Comparison of ENCODE assay signal across 9 cellular contexts in genomic region chr1:208219659-208220282, GRCh38. TPM values are rescaled to one million over a fixed set of nuclear protein-coding genes. Genes with fewer than 3 reads are reported as not detected.
A peak's percentile ranks its signal among the peaks of the same experiment; 100 is the strongest.
DNase-seq lines count a peak whose midpoint lies in the region; ATAC-seq and TF ChIP-seq lines count a peak whose summit lies in the region.
"Had no signal": no experiment of that assay in that cellular context is flagged by ENCODE, and none has a peak within 500 bp of the region (broad histone marks: within the 10 kb centered on the region; RNA-seq: fewer than 3 reads in every experiment).

No MANE protein-coding gene starts in this region.

- DNase-seq in OCI-M1 (lab: John Stamatoyannopoulos, UW) (peak; percentile 92), dedifferentiated amniotic fluid mesenchymal stem cell (ENCODE audit: extremely low spot score) (peak; percentile 74), lung microvascular endothelial cell (ENCODE audit: low read depth in 2 of 2) (peak; percentile 70 to 91), uterus (peak; percentile 77 to 86), ACHN (no peak)
- DNase-seq in naive thymus-derived CD8-positive, alpha-beta T cell, result no peak
- DNase-seq in effector memory CD8-positive, alpha-beta T cell, result no peak
- DNase-seq: activated CD8-positive, alpha-beta memory T cell treated with anti-CD3 and anti-CD28 coated beads, Interleukin-2, amount 10 ng/mL, durations not matched to agents 7 days and 5 days; NCI-H1048 had no signal

- no peaks in the 10 kb centered on the region for H3K36me3 ChIP-seq in uterus

- no peaks in the 10 kb centered on the region for H3K9me3 ChIP-seq in uterus

- ATAC-seq in naive thymus-derived CD8-positive, alpha-beta T cell, result no peak
- ATAC-seq in effector memory CD8-positive, alpha-beta T cell (replicated peaks), result no peak
- ATAC-seq: activated CD8-positive, alpha-beta memory T cell treated with anti-CD3 and anti-CD28 coated beads, Interleukin-2, amount 10 ng/mL, durations not matched to agents 7 days and 5 days had no signal

- intact Hi-C loops in uterus (cut with DNase I; ENCODE audit: low total_unique reads), result no loop called here

- in situ Hi-C loops in ACHN (cut with HindIII; ENCODE audit: low pct_ligation_motif_present, low pct_unique_long_range_greater_than_20kb, low sequenced_read_pairs), result no loop called here

- TF ChIP-seq CTCF in uterus (IDR thresholded peaks at IDR 0.05), result no peak

- H3K27me3 Mint-ChIP-seq in naive thymus-derived CD8-positive, alpha-beta T cell, result peaks cover 0 to 6% (median 1%) of the 10 kb centered on the region in 5 donors
- peaks cover 10 to 38% of the 10 kb centered on the region in 2 donors for H3K27me3 Mint-ChIP-seq in effector memory CD8-positive, alpha-beta T cell

- peaks cover 0 to 4% (median 0%) of the 10 kb centered on the region in 3 donors for H3K36me3 Mint-ChIP-seq in naive thymus-derived CD8-positive, alpha-beta T cell
- no peaks in the 10 kb centered on the region for H3K36me3 Mint-ChIP-seq in effector memory CD8-positive, alpha-beta T cell (ENCODE audit: insufficient read depth)
- H3K36me3 Mint-ChIP-seq: activated CD8-positive, alpha-beta memory T cell treated with anti-CD3 and anti-CD28 coated beads, Interleukin-2, amount 10 ng/mL, durations not matched to agents 7 days and 5 days had no signal

- no peak for TF ChIP-seq POLR2A in uterus (IDR thresholded peaks at IDR 0.05)

- no peak overlapping the region for H3K4me3 Mint-ChIP-seq in naive thymus-derived CD8-positive, alpha-beta T cell
- H3K4me3 Mint-ChIP-seq in effector memory CD8-positive, alpha-beta T cell, result no peak overlapping the region
- H3K4me3 Mint-ChIP-seq: activated CD8-positive, alpha-beta memory T cell treated with anti-CD3 and anti-CD28 coated beads, Interleukin-2, amount 10 ng/mL, durations not matched to agents 7 days and 5 days had no signal

- peak overlapping the region; percentile 87 to 89 for H3K27ac ChIP-seq in uterus

- H3K4me1 Mint-ChIP-seq in naive thymus-derived CD8-positive, alpha-beta T cell, result peaks cover 0 to 7% (median 2%) of the 10 kb centered on the region in 4 donors
- peaks cover 0 to 2% of the 10 kb centered on the region in 2 donors for H3K4me1 Mint-ChIP-seq in effector memory CD8-positive, alpha-beta T cell (ENCODE audit: low read depth in 2 of 2)

- no peaks in the 10 kb centered on the region for H3K9me3 Mint-ChIP-seq in naive thymus-derived CD8-positive, alpha-beta T cell
- H3K9me3 Mint-ChIP-seq in effector memory CD8-positive, alpha-beta T cell, result no peaks in the 10 kb centered on the region

- H3K4me3 ChIP-seq in uterus, result no peak overlapping the region

- no peak overlapping the region for H3K27ac Mint-ChIP-seq in naive thymus-derived CD8-positive, alpha-beta T cell
- H3K27ac Mint-ChIP-seq in effector memory CD8-positive, alpha-beta T cell, result no peak overlapping the region
- H3K27ac Mint-ChIP-seq: activated CD8-positive, alpha-beta memory T cell treated with anti-CD3 and anti-CD28 coated beads, Interleukin-2, amount 10 ng/mL, durations not matched to agents 7 days and 5 days had no signal

- no peaks in the 10 kb centered on the region for H3K27me3 ChIP-seq in uterus

- POLR2A ChIA-PET in naive thymus-derived CD8-positive, alpha-beta T cell (lab: Charles Lee), result no interaction called here

- peaks cover 8 to 25% of the 10 kb centered on the region in 2 donors for H3K4me1 ChIP-seq in uterus

RNA-seq across cellular contexts. Expression of gene PLXNA2, which starts 24.4 kb away (rescaled TPM):
- 42.7 and 46.4 TPM in 2 replicates for total RNA-seq in lung microvascular endothelial cell
- 10 to 100 TPM in 2 of 4 donors, 1 to 10 TPM in 2; 5.4 to 94.5 (median 9.5) TPM for total RNA-seq in uterus
- total RNA-seq in naive thymus-derived CD8-positive, alpha-beta T cell, result 1 to 10 TPM; 6.7 to 7.7 TPM
- polyA plus RNA-seq in naive thymus-derived CD8-positive, alpha-beta T cell, result under 1 TPM; 0.06 to 0.14 (median 0.06) TPM

Comparison
In these comparisons a context has a peak if more than half of its experiments do, and no peak if none do; other contexts are left out.
1. DNase-seq: peak in OCI-M1 (single experiment), dedifferentiated amniotic fluid mesenchymal stem cell (single experiment), lung microvascular endothelial cell (2 of 2) and uterus (2 of 2); none in ACHN (single experiment), naive thymus-derived CD8-positive, alpha-beta T cell (0 of 10) and effector memory CD8-positive, alpha-beta T cell (0 of 3).